Comparison of ENCODE assay signal across 33 cellular contexts in the genomic region with DNA sequence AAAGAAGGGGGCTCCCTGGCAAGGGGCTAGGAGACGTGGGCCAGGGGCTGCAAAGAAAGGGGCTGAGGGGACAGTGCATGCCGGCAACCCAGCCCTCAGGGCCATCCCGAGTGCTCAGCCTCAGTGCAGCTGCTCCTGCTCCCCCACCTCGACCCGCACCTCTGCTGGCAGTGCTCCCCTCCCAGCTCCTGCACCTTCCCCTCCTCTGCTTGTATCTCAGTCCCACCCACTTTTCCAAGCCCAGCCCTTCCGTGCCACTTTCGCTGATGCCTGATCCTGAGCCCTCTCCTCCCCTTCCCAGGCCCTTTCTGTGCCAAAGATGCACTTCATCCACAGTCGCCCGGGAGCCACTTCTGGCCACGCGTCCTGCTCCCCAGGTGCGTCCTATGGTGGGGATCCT.
"Had no signal": no experiment of that assay in that cellular context is flagged by ENCODE, and none has a peak within 500 bp of the region (broad histone marks: within the 10 kb centered on the region; RNA-seq: fewer than 3 reads in every experiment).

No MANE protein-coding gene starts in this region.

- H3K9me3 ChIP-seq: colonic mucosa, mucosa of descending colon, ovary, testis had no signal

- H3K9me3 Mint-ChIP-seq: central memory CD8-positive, alpha-beta T cell; dendritic cell treated with granulocyte-macrophage colony-stimulating factor and Interleukin-4, amounts not matched to agents 40 ng/mL and 50 ng/mL, for 4 days; endodermal cell; immature natural killer cell; nephron; neural progenitor cell; type B pancreatic cell had no signal

- H3K27ac Mint-ChIP-seq: dendritic cell treated with granulocyte-macrophage colony-stimulating factor and Interleukin-4, amounts not matched to agents 40 ng/mL and 50 ng/mL, for 4 days; endodermal cell; immature natural killer cell; memory B cell; naive B cell; nephron; neural progenitor cell; progenitor cell of endocrine pancreas; stimulated activated memory B cell treated with anti-CD40 and anti-IgM and Interleukin-4, amounts not matched to agents 10 μg/mL and 1 μg/mL and 100 μg/mL, for 72 hours; type B pancreatic cell had no signal

- H3K4me3 ChIP-seq: colonic mucosa, esophagus muscularis mucosa, gastroesophageal sphincter, heart right ventricle, lung, mucosa of descending colon, neural progenitor cell, ovary, smooth muscle cell, testis, tibial artery had no signal

- H3K36me3 ChIP-seq: colonic mucosa, esophagus muscularis mucosa, gastroesophageal sphincter, heart right ventricle, neural progenitor cell, ovary, tibial artery had no signal

- H3K4me3 Mint-ChIP-seq: central memory CD8-positive, alpha-beta T cell; dendritic cell treated with granulocyte-macrophage colony-stimulating factor and Interleukin-4, amounts not matched to agents 40 ng/mL and 50 ng/mL, for 4 days; endodermal cell; immature natural killer cell; memory B cell; naive B cell; nephron; neural progenitor cell; stimulated activated memory B cell treated with anti-CD40 and anti-IgM and Interleukin-4, amounts not matched to agents 10 μg/mL and 1 μg/mL and 100 μg/mL, for 72 hours; type B pancreatic cell had no signal

- H3K4me1 Mint-ChIP-seq: central memory CD8-positive, alpha-beta T cell; immature natural killer cell; memory B cell; naive B cell; neural progenitor cell; stimulated activated memory B cell treated with anti-CD40 and anti-IgM and Interleukin-4, amounts not matched to agents 10 μg/mL and 1 μg/mL and 100 μg/mL, for 72 hours had no signal

- H2AFZ ChIP-seq: neural progenitor cell had no signal

- H3K27me3 ChIP-seq: colonic mucosa, foreskin keratinocyte, neural progenitor cell, ovary, testis had no signal

- H3K27ac ChIP-seq: colonic mucosa, epithelial cell of prostate, esophagus muscularis mucosa, foreskin keratinocyte, gastroesophageal sphincter, heart right ventricle, neural progenitor cell, ovary, testis, tibial artery had no signal

- H3K36me3 Mint-ChIP-seq: immature natural killer cell; memory B cell; neural progenitor cell; stimulated activated memory B cell treated with anti-CD40 and anti-IgM and Interleukin-4, amounts not matched to agents 10 μg/mL and 1 μg/mL and 100 μg/mL, for 72 hours; type B pancreatic cell had no signal

- ATAC-seq: foreskin keratinocyte; gastroesophageal sphincter; heart right ventricle; left ventricle myocardium superior; mucosa of descending colon; sciatic nerve; stimulated activated memory B cell treated with anti-CD40 and anti-IgM and Interleukin-4, amounts not matched to agents 10 μg/mL and 1 μg/mL and 100 μg/mL, for 72 hours; stimulated activated naive CD8-positive, alpha-beta T cell treated with anti-CD3 and anti-CD28 coated beads, Interleukin-15, Interleukin-2, amounts not matched to agents 100 U/mL and 50 U/mL, for 24 hours had no signal

- H3K9ac ChIP-seq: neural progenitor cell had no signal

- H3K4me1 ChIP-seq: colonic mucosa, esophagus muscularis mucosa, foreskin keratinocyte, gastroesophageal sphincter, heart right ventricle, neural progenitor cell, testis, tibial artery had no signal

- H3K4me2 ChIP-seq: neural progenitor cell, smooth muscle cell had no signal

- DNase-seq: colonic mucosa; effector CD8-positive, alpha-beta T cell; endodermal cell; foreskin keratinocyte; heart right ventricle; hippocampal formation; immature natural killer cell; islet precursor cell; left ventricle myocardium superior; mucosa of descending colon; naive B cell; nucleus accumbens; ovary; stimulated activated CD4-positive, alpha-beta T cell treated with anti-CD3 and anti-CD28 coated beads, Interleukin-2, amount 100 ng/mL, for 24 hours; stimulated activated CD4-positive, alpha-beta T cell treated with anti-CD3 and anti-CD28 coated beads, Interleukin-4, amount 100 ng/mL, for 4 hours; stimulated activated naive CD8-positive, alpha-beta T cell treated with anti-CD3 and anti-CD28 coated beads, Interleukin-15, Interleukin-2, amounts not matched to agents 100 U/mL and 50 U/mL, for 24 hours; substantia nigra; testis; tibial artery had no signal
